Comparison of ENCODE assay signal across 8 cellular contexts in genomic region chr9:89466451-89467277, GRCh38. TPM values are rescaled to one million over a fixed set of nuclear protein-coding genes. Genes with fewer than 3 reads are reported as not detected.
DNase-seq lines count a peak whose midpoint lies in the region; ATAC-seq lines count a peak whose summit lies in the region.

No MANE protein-coding gene starts in this region.

- CTCF ChIA-PET in activated CD4-positive, alpha-beta T cell treated with anti-CD3 and anti-CD28 coated beads, Interleukin-2, amount 10 ng/mL, durations not matched to agents 7 days and 5 days (lab: Charles Lee), result interaction anchor here (1.2 kb wide), 1 partner anchor 82 kb away, joined by 3 read pairs; no protein-coding TSS in a partner anchor

- POLR2A ChIA-PET in activated CD4-positive, alpha-beta T cell treated with anti-CD3 and anti-CD28 coated beads, Interleukin-2, amount 10 ng/mL, durations not matched to agents 7 days and 5 days (lab: Charles Lee), result no interaction called here

- H3K27ac Mint-ChIP-seq in activated CD4-positive, alpha-beta T cell treated with anti-CD3 and anti-CD28 coated beads, Interleukin-2, amount 10 ng/mL, durations not matched to agents 7 days and 5 days, result peak overlapping the region; percentile 94

- peaks cover 89% of the 10 kb centered on the region for H3K36me3 Mint-ChIP-seq in activated CD4-positive, alpha-beta T cell treated with anti-CD3 and anti-CD28 coated beads, Interleukin-2, amount 10 ng/mL, durations not matched to agents 7 days and 5 days (ENCODE audit: low read depth)

- intact Hi-C loops in posterior vena cava (cut with DNase I), result no loop called here

- peak; percentile 74 for ATAC-seq in GM18511 (IDR thresholded peaks at IDR 0.05; ENCODE audit: unreplicated experiment)
- peak; percentile 56 for ATAC-seq in HG02623 (IDR thresholded peaks at IDR 0.05; ENCODE audit: unreplicated experiment)

- H3K9me3 Mint-ChIP-seq in activated CD4-positive, alpha-beta T cell treated with anti-CD3 and anti-CD28 coated beads, Interleukin-2, amount 10 ng/mL, durations not matched to agents 7 days and 5 days, result no peaks in the 10 kb centered on the region

- H3K27me3 Mint-ChIP-seq in activated CD4-positive, alpha-beta T cell treated with anti-CD3 and anti-CD28 coated beads, Interleukin-2, amount 10 ng/mL, durations not matched to agents 7 days and 5 days, result no peaks in the 10 kb centered on the region

- peak; percentile 41 for DNase-seq in activated CD4-positive, alpha-beta T cell treated with anti-CD3 and anti-CD28 coated beads, Interleukin-2, amount 10 ng/mL, durations not matched to agents 7 days and 5 days
- DNase-seq in posterior vena cava (ENCODE audit: low spot score), result peak; percentile 63
- no peak for DNase-seq in DMS53 (lab: John Stamatoyannopoulos, UW)
- DNase-seq in germinal center (ENCODE audit: low spot score), result no peak
- no peak for DNase-seq in SW 1271 (lab: John Stamatoyannopoulos, UW)
- no peak for DNase-seq in NCI-H187 (lab: John Stamatoyannopoulos, UW)

- H3K4me1 Mint-ChIP-seq in activated CD4-positive, alpha-beta T cell treated with anti-CD3 and anti-CD28 coated beads, Interleukin-2, amount 10 ng/mL, durations not matched to agents 7 days and 5 days, result peaks cover 97% of the 10 kb centered on the region

- H3K4me3 Mint-ChIP-seq in activated CD4-positive, alpha-beta T cell treated with anti-CD3 and anti-CD28 coated beads, Interleukin-2, amount 10 ng/mL, durations not matched to agents 7 days and 5 days, result peak overlapping the region; percentile 58

RNA-seq across cellular contexts. Expression of gene SEMA4D, which starts 31.2 kb away (rescaled TPM):
- 100 to 1,000 TPM; 334 to 336 TPM for total RNA-seq in activated CD4-positive, alpha-beta T cell treated with anti-CD3 and anti-CD28 coated beads, Interleukin-2, amount 10 ng/mL, durations not matched to agents 7 days and 5 days
- 10 to 100 TPM; 10.0 to 14.1 TPM for total RNA-seq in posterior vena cava

Comparison
In these comparisons a context has a peak if more than half of its experiments do, and no peak if none do; other contexts are left out.
1. DNase-seq: peak in activated CD4-positive, alpha-beta T cell treated with anti-CD3 and anti-CD28 coated beads, Interleukin-2, amount 10 ng/mL, durations not matched to agents 7 days and 5 days (single experiment) and posterior vena cava (single experiment); none in DMS53 (single experiment), germinal center (single experiment), SW 1271 (0 of 2) and NCI-H187 (0 of 2).
2. RNA of gene SEMA4D, which starts 31.2 kb away (total RNA-seq): 334 to 336 TPM in activated CD4-positive, alpha-beta T cell treated with anti-CD3 and anti-CD28 coated beads, Interleukin-2, amount 10 ng/mL, durations not matched to agents 7 days and 5 days; 10.0 to 14.1 TPM in posterior vena cava; every median in the first group is over 10 times any median in the second.